In the genomic region with DNA sequence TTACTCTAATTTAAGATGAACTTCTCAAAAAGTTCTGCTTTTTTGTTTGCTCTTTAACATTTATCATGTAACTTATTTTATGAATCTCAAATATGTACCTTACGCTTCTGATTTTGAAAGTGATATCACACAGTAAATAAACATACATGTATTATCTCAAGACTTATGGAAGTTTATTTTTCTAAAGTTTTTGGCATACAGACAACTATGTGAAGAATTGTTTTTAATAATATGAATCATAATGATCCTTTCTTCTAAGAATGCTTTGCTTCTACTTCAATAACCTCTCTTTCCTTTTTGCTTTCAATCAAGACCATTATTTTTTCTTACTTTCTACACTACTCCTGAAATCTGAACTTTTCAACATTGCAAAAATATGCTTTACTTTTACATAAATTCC, we compare ENCODE assay signal across 21 cellular contexts.
A peak's percentile ranks its signal among the peaks of the same experiment; 100 is the strongest.
DNase-seq lines count a peak whose midpoint lies in the region; ATAC-seq and TF ChIP-seq lines count a peak whose summit lies in the region.
"Had no signal": no experiment of that assay in that cellular context is flagged by ENCODE, and none has a peak within 500 bp of the region (broad histone marks: within the 10 kb centered on the region; RNA-seq: fewer than 3 reads in every experiment).

No MANE protein-coding gene starts in this region.

- no peaks in the 10 kb centered on the region for H3K4me1 ChIP-seq in adrenal gland (replicated peaks in 1 of 2)
- H3K4me1 ChIP-seq: foreskin keratinocyte, upper lobe of right lung had no signal

- TF ChIP-seq CTCF in cardiac fibroblast (IDR thresholded peaks at IDR 0.05; ENCODE audit: low read depth, low read length) (no peak), adrenal gland (IDR thresholded peaks at IDR 0.05) (no peak)

- no peaks in the 10 kb centered on the region for H3K9me3 ChIP-seq in adrenal gland (replicated peaks in 1 of 3)
- H3K9me3 ChIP-seq: mucosa of descending colon, upper lobe of right lung had no signal

- no peak overlapping the region for H3K4me3 ChIP-seq in cardiac fibroblast (replicated peaks in 1 of 2; ENCODE audit: low read depth in 2 of 2, low read length in 2 of 2)
- H3K4me3 ChIP-seq in adrenal gland: no peak overlapping the region
- H3K4me3 ChIP-seq: mucosa of descending colon, upper lobe of right lung had no signal

- WGBS in adrenal gland, 4 donors: 67 to 85% (median 73%) methylated on average over 1 of the region's 1 CpG

- intact Hi-C loops in adrenal gland (cut with DNase I): no loop called here

- ATAC-seq in HG02678 (IDR thresholded peaks at IDR 0.05; ENCODE audit: unreplicated experiment): no peak
- ATAC-seq: activated CD8-positive, alpha-beta memory T cell treated with anti-CD3 and anti-CD28 coated beads, Interleukin-2, amount 10 ng/mL, durations not matched to agents 7 days and 5 days; foreskin keratinocyte; mucosa of descending colon; upper lobe of right lung had no signal

- no peak for TF ChIP-seq POLR2A in adrenal gland (IDR thresholded peaks at IDR 0.05)

- no peak overlapping the region for H3K27ac ChIP-seq in adrenal gland
- H3K27ac ChIP-seq: foreskin keratinocyte, KMS-11, upper lobe of right lung had no signal

- DNase-seq in AG08396 (ENCODE audit: low spot score) (peak; percentile 2), NCI-H226 (peak; percentile 42), cardiac fibroblast (ENCODE audit: low read depth in 2 of 2) (peak; percentile 35 to 64), iris pigment epithelial cell (ENCODE audit: low read depth) (peak; percentile 87), NCI-H69 (lab: John Stamatoyannopoulos, UW) (no peak), adrenal gland (no peak), T-helper 1 cell (no peak)
- DNase-seq: activated CD4-positive, alpha-beta T cell treated with anti-CD3 and anti-CD28 coated beads, Interleukin-2, amount 10 ng/mL, durations not matched to agents 24 days and 14 days; activated CD8-positive, alpha-beta memory T cell treated with anti-CD3 and anti-CD28 coated beads, Interleukin-2, amount 10 ng/mL, durations not matched to agents 7 days and 5 days; hippocampal formation; mucosa of descending colon; NCI-H1092; NCI-H2029; NCI-H2227 treated with DMSO at 0.1 percent for 48 hours; NCI-H82; SIG-M5; substantia nigra; upper lobe of right lung had no signal

- no peaks in the 10 kb centered on the region for H3K27me3 ChIP-seq in adrenal gland
- H3K27me3 ChIP-seq: foreskin keratinocyte, upper lobe of right lung had no signal

- H3K36me3 ChIP-seq in adrenal gland (replicated peaks in 1 of 2): no peaks in the 10 kb centered on the region
- H3K36me3 ChIP-seq: upper lobe of right lung had no signal

Comparison
In these comparisons a context has a peak if more than half of its experiments do, and no peak if none do; other contexts are left out.
1. DNase-seq: peak in AG08396 (single experiment), NCI-H226 (single experiment), cardiac fibroblast (2 of 2) and iris pigment epithelial cell (single experiment); none in NCI-H69 (single experiment), adrenal gland (0 of 7) and T-helper 1 cell (0 of 5).